In the genomic region with DNA sequence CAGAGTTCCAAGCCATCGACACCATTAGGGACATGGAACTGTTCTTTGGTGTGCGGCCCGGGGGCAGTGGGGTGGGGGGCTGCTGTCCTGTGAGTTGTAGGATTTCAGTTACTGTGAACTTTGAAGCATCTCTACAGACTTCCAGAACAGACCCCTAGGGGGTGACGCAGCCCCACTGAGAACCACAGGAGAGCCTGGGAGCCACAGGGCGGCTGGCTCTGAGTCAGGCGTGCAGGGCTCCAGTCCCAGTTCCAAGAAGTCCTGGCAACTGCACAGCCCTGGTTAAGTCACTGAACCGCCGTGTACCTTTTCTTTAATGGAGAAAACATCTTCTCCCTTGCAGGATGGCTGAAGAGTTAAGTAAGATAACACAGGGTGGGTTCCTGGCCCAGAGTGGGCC, we compare ENCODE assay signal across 8 cellular contexts. TPM values are rescaled to one million over a fixed set of nuclear protein-coding genes. Genes with fewer than 3 reads are reported as not detected.
DNase-seq lines count a peak whose midpoint lies in the region; ATAC-seq and TF ChIP-seq lines count a peak whose summit lies in the region.

No MANE protein-coding gene starts in this region.

- intact Hi-C loops in left cardiac atrium (cut with DNase I) (no loop called here), sciatic nerve (cut with DNase I) (no loop called here)

- H3K27ac ChIP-seq in HEK293 (ENCODE audit: extremely low read depth, low read depth, low read length): no peak overlapping the region
- H3K27ac ChIP-seq in VCaP: peak overlapping the region; percentile 59

- no peak overlapping the region for H3K4me3 ChIP-seq in HEK293 (ENCODE audit: low read depth, low read length)

- H3K9me3 ChIP-seq in HEK293 (ENCODE audit: control insufficient read depth, insufficient read depth, low read depth, low read length): no peaks in the 10 kb centered on the region

- H3K36me3 ChIP-seq in HEK293 (ENCODE audit: control insufficient read depth in 2 of 2, insufficient read depth in 1 of 2, low read length in 2 of 2): no peaks in the 10 kb centered on the region

- ATAC-seq in left cardiac atrium (peak; percentile 95 to 97), sciatic nerve (peak; percentile 92), HG02678 (IDR thresholded peaks at IDR 0.05; ENCODE audit: unreplicated experiment) (no peak), GM19351 (IDR thresholded peaks at IDR 0.05; ENCODE audit: unreplicated experiment) (no peak)
- no peak for ATAC-seq in activated CD4-positive, CD25-positive, alpha-beta regulatory T cell treated with anti-CD3 and anti-CD28 coated beads, Interleukin-2, amount 50 U/mL, for 24 hours

- peak; percentile 53; the same call in 1 of the 2 replicates for TF ChIP-seq CTCF in HEK293 (tag by site-specific recombination; IDR thresholded peaks at IDR 0.05)
- TF ChIP-seq CTCF in VCaP (conservative IDR thresholded peaks at IDR 0.05): peak; percentile 62; the same call in 1 of the 2 replicates

- no peaks in the 10 kb centered on the region for H3K4me1 ChIP-seq in HEK293 (ENCODE audit: control insufficient read depth, insufficient read depth, low read length)

- CTCF ChIA-PET in HEK293 (lab: Yijun Ruan, JAX): interaction anchor here (0.7 kb wide), 1 partner anchor 958 kb away, joined by 3 read pairs; no protein-coding TSS in a partner anchor

- POLR2A ChIA-PET in HEK293 (lab: Yijun Ruan, JAX): no interaction called here

- peak; percentile 37 for DNase-seq in 8988T
- peak; percentile 81 for DNase-seq in left cardiac atrium
- peak; percentile 70 for DNase-seq in sciatic nerve (ENCODE audit: low spot score)

TF ChIP-seq in HEK293, 187 proteins besides CTCF, POLR2A, EP300 and RAD21:
- no peak for TF ChIP-seq BCL11A (tag by site-specific recombination; IDR thresholded peaks at IDR 0.05; ENCODE audit: low read depth)
- TF ChIP-seq GFI1B (tag by site-specific recombination; IDR thresholded peaks at IDR 0.05): no peak
- peak; percentile 32; the same call in 1 of the 2 replicates for TF ChIP-seq ZIC2 (tag by site-specific recombination; IDR thresholded peaks at IDR 0.05)
- TF ChIP-seq, protein P1, sequence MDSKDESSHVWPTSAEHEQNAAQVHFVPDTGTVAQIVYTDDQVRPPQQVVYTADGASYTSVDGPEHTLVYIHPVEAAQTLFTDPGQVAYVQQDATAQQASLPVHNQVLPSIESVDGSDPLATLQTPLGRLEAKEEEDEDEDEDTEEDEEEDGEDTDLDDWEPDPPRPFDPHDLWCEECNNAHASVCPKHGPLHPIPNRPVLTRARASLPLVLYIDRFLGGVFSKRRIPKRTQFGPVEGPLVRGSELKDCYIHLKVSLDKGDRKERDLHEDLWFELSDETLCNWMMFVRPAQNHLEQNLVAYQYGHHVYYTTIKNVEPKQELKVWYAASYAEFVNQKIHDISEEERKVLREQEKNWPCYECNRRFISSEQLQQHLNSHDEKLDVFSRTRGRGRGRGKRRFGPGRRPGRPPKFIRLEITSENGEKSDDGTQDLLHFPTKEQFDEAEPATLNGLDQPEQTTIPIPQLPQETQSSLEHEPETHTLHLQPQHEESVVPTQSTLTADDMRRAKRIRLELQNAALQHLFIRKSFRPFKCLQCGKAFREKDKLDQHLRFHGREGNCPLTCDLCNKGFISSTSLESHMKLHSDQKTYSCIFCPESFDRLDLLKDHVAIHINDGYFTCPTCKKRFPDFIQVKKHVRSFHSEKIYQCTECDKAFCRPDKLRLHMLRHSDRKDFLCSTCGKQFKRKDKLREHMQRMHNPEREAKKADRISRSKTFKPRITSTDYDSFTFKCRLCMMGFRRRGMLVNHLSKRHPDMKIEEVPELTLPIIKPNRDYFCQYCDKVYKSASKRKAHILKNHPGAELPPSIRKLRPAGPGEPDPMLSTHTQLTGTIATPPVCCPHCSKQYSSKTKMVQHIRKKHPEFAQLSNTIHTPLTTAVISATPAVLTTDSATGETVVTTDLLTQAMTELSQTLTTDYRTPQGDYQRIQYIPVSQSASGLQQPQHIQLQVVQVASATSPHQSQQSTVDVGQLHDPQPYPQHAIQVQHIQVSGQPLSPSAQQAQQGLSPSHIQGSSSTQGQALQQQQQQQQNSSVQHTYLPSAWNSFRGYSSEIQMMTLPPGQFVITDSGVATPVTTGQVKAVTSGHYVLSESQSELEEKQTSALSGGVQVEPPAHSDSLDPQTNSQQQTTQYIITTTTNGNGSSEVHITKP (tag by site-specific recombination; IDR thresholded peaks at IDR 0.05): no peak
- peak; percentile 61 for TF ChIP-seq ZSCAN30 (tag by site-specific recombination; IDR thresholded peaks at IDR 0.05)
- TF ChIP-seq, protein P2, sequence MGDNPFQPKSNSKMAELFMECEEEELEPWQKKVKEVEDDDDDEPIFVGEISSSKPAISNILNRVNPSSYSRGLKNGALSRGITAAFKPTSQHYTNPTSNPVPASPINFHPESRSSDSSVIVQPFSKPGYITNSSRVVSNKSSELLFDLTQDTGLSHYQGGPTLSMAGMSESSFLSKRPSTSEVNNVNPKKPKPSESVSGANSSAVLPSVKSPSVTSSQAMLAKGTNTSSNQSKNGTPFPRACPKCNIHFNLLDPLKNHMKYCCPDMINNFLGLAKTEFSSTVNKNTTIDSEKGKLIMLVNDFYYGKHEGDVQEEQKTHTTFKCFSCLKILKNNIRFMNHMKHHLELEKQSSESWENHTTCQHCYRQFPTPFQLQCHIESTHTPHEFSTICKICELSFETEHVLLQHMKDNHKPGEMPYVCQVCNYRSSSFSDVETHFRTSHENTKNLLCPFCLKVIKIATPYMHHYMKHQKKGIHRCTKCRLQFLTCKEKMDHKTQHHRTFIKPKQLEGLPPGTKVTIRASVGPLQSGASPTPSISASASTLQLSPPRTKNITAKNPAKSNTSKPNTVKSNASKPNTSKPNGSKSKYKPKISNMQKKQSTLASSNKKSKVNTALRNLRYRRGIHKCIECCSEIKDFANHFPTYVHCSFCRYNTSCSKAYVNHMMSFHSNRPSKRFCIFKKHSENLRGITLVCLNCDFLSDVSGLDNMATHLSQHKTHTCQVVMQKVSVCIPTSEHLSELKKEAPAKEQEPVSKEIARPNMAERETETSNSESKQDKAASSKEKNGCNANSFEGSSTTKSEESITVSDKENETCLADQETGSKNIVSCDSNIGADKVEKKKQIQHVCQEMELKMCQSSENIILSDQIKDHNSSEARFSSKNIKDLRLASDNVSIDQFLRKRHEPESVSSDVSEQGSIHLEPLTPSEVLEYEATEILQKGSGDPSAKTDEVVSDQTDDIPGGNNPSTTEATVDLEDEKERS (tag by site-specific recombination; IDR thresholded peaks at IDR 0.05): no peak
- peak; percentile 22 for TF ChIP-seq ZNF654 (tag by site-specific recombination; IDR thresholded peaks at IDR 0.05; ENCODE audit: low read depth)

RNA-seq across cellular contexts. Expression of a gene that starts 23.5 kb away (rescaled TPM):
- total RNA-seq in left cardiac atrium: not detected
- total RNA-seq in sciatic nerve: not detected

Comparison
In these comparisons a context has a peak if more than half of its experiments do, and no peak if none do; other contexts are left out.
1. ATAC-seq: peak in left cardiac atrium (2 of 2) and sciatic nerve (single experiment); none in activated CD4-positive, CD25-positive, alpha-beta regulatory T cell treated with anti-CD3 and anti-CD28 coated beads, Interleukin-2, amount 50 U/mL, for 24 hours (0 of 2), HG02678 (single experiment) and GM19351 (single experiment).
2. Peak in every context shown above with its lines, with median percentiles within 50 percentile points of each other: DNase-seq.